In the genomic region with DNA sequence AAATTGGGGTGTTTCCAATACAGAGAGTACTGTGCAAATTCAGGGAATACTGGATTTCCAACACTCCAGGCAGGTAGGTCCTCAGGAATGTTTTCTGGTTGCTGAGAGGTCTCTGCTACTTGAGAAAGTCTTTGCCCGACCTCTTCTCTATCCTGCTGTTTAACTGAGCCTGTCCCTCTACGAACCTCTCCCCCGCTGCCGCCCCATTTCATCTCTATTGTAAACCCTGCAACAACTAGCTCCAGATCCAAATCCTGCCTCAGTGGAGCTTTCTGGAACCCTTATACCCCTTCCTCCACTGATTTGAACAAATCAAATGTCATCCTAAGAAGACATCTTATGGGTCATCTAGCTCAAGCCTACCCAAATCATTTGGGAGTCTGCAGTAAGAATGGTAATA, we compare ENCODE assay signal across 9 cellular contexts. TPM values are rescaled to one million over a fixed set of nuclear protein-coding genes. Genes with fewer than 3 reads are reported as not detected.
A peak's percentile ranks its signal among the peaks of the same experiment; 100 is the strongest.
DNase-seq lines count a peak whose midpoint lies in the region; ATAC-seq, FAIRE-seq and TF ChIP-seq lines count a peak whose summit lies in the region.
"Had no signal": no experiment of that assay in that cellular context is flagged by ENCODE, and none has a peak within 500 bp of the region (broad histone marks: within the 10 kb centered on the region; RNA-seq: fewer than 3 reads in every experiment).

No MANE protein-coding gene starts in this region.

- no peaks in the 10 kb centered on the region for H3K27me3 ChIP-seq in IMR-90 (ENCODE audit: control insufficient read depth, insufficient read depth, low read length)
- no peaks in the 10 kb centered on the region for H3K27me3 ChIP-seq in bronchial epithelial cell (ENCODE audit: control insufficient read depth, insufficient read depth, low read length)
- no peaks in the 10 kb centered on the region for H3K27me3 ChIP-seq in muscle layer of duodenum (ENCODE audit: low read depth, low read length)

- ATAC-seq in IMR-90 (ENCODE audit: low read depth) (no peak), HG02973 (IDR thresholded peaks at IDR 0.05; ENCODE audit: unreplicated experiment) (no peak)

- H3K9me1 ChIP-seq in IMR-90 (ENCODE audit: insufficient read depth, low read length) = peaks cover 16% of the 10 kb centered on the region

- H3K23ac ChIP-seq in IMR-90 (ENCODE audit: low read depth, low read length) = peak overlapping the region; percentile 99; the same call in 1 of the 2 replicates

- H2BK5ac ChIP-seq in IMR-90 (ENCODE audit: low read depth, low read length, poor library complexity, severe bottlenecking) = no peak overlapping the region

- H2AK5ac ChIP-seq in IMR-90 (ENCODE audit: low read depth, low read length) = no peak overlapping the region; the same call in 1 of the 2 replicates

- no peak overlapping the region for H3K56ac ChIP-seq in IMR-90 (ENCODE audit: extremely low read depth, insufficient read depth, low read length)

- peak overlapping the region; percentile 8 to 97; a peak in 2 of 4 replicates for H4K8ac ChIP-seq in IMR-90 (ENCODE audit: low read depth in 2 of 2, low read length in 2 of 2)

- no peaks in the 10 kb centered on the region for H3K9me3 ChIP-seq in IMR-90 (ENCODE audit: control insufficient read depth, insufficient read depth, low read length)
- H3K9me3 ChIP-seq in muscle layer of duodenum (ENCODE audit: control insufficient read depth in 1 of 2, low read length in 2 of 2) = no peaks in the 10 kb centered on the region

- H3K27ac ChIP-seq in IMR-90 (ENCODE audit: insufficient read depth, low read length) (no peak overlapping the region), muscle layer of duodenum (ENCODE audit: low read length) (no peak overlapping the region)

- in situ Hi-C loops in IMR-90 (cut with MboI; ENCODE audit: low sequenced_read_pairs) = no loop called here

- no peak overlapping the region for H2AFZ ChIP-seq in IMR-90 (replicated peaks; ENCODE audit: low read length, poor library complexity)

- no peak for FAIRE-seq in bronchial epithelial cell (lab: Jason Lieb, UNC)
- FAIRE-seq: G401.6 had no signal

- H3K4me3 ChIP-seq in AG04449 (ENCODE audit: low read depth, low read length) (peak overlapping the region; percentile 86), IMR-90 (ENCODE audit: insufficient read depth, low read depth, low read length) (peak overlapping the region; percentile 71; the same call in 1 of the 2 replicates), bronchial epithelial cell (ENCODE audit: low read depth, low read length) (peak overlapping the region; percentile 84), muscle layer of duodenum (ENCODE audit: low read depth in 1 of 2, low read length in 2 of 2) (peak overlapping the region; percentile 87 to 88)

- no peak for DNase-seq in AG04449 (ENCODE audit: low read depth, low spot score)
- no peak for DNase-seq in IMR-90
- DNase-seq in bronchial epithelial cell (ENCODE audit: low read depth) = no peak
- DNase-seq in NCI-H146 (lab: John Stamatoyannopoulos, UW) = no peak
- no peak for DNase-seq in dedifferentiated amniotic fluid mesenchymal stem cell (ENCODE audit: extremely low spot score)
- no peak for DNase-seq in GM19240 (ENCODE audit: insufficient read length, low spot score)

- TF ChIP-seq CTCF in AG04449 (IDR thresholded peaks at IDR 0.05; ENCODE audit: insufficient read depth, low read length, missing control alignments) (no peak), IMR-90 (conservative IDR thresholded peaks at IDR 0.05; ENCODE audit: low read depth, low read length) (no peak), bronchial epithelial cell (IDR thresholded peaks at IDR 0.05; ENCODE audit: insufficient read depth, low read length, severe bottlenecking) (no peak)

- H3K4ac ChIP-seq in IMR-90 (ENCODE audit: low read depth, low read length) = no peak overlapping the region

- intact Hi-C loops in IMR-90 (cut with micrococcal nuclease) = no loop called here

- TF ChIP-seq RAD21 in IMR-90 (IDR thresholded peaks at IDR 0.05; ENCODE audit: low read length) = no peak

- H3K14ac ChIP-seq in IMR-90 (replicated peaks; ENCODE audit: low read depth, low read length) = peak overlapping the region; percentile 100; the same call in 1 of the 2 replicates

- H2BK20ac ChIP-seq in IMR-90 (ENCODE audit: low read depth, low read length) = no peak overlapping the region

- H3K36me3 ChIP-seq in IMR-90 (ENCODE audit: control insufficient read depth, insufficient read depth, low read length) (peaks cover 7% of the 10 kb centered on the region), bronchial epithelial cell (ENCODE audit: control insufficient read depth, insufficient read depth, low read length) (peaks cover 9% of the 10 kb centered on the region), muscle layer of duodenum (ENCODE audit: control insufficient read depth in 1 of 2, insufficient read depth in 2 of 2, low read length in 2 of 2) (peaks cover 10 to 11% of the 10 kb centered on the region in 2 donors)

- H4K91ac ChIP-seq in IMR-90 (ENCODE audit: insufficient read depth, low read depth, low read length) = 0 out of 2 replicates have a peak overlapping the region, but pooled peaks have one; percentile 88

- CTCF ChIA-PET in AG04449 (lab: Yijun Ruan, JAX) = no interaction called here
- CTCF ChIA-PET in IMR-90 (lab: Yijun Ruan, JAX) = interaction anchor here (0.6 kb wide), 1 partner anchor 776 kb away, joined by 3 read pairs; no protein-coding TSS in a partner anchor

- no peak overlapping the region for H2BK120ac ChIP-seq in IMR-90 (ENCODE audit: low read depth, low read length)

- 100% methylated on average over 3 of the region's 4 CpGs; no CpG with 5 or more reads in 1 of the 2 experiments for WGBS in IMR-90 (ENCODE audit: extremely low coverage in 2 of 2, insufficient read length in 1 of 2), 2 experiments

- H3K4me2 ChIP-seq in IMR-90 (ENCODE audit: low read depth, low read length) = peak overlapping the region; percentile 84

- peaks cover 41% of the 10 kb centered on the region for H4K20me1 ChIP-seq in IMR-90 (ENCODE audit: insufficient read depth, low read length)

- H2AK9ac ChIP-seq in IMR-90 (replicated peaks; ENCODE audit: low read depth, low read length, poor library complexity) = no peak overlapping the region

- no peaks in the 10 kb centered on the region for H3K4me1 ChIP-seq in IMR-90 (ENCODE audit: control insufficient read depth, insufficient read depth, low read length)
- peaks cover 0 to 23% of the 10 kb centered on the region in 2 donors for H3K4me1 ChIP-seq in muscle layer of duodenum (ENCODE audit: control insufficient read depth in 1 of 2, insufficient read depth in 2 of 2, low read length in 2 of 2)

- no peak overlapping the region for H3K18ac ChIP-seq in IMR-90 (ENCODE audit: low read depth, low read length)

- no peak for TF ChIP-seq POLR2A in IMR-90 (IDR thresholded peaks at IDR 0.05; ENCODE audit: low read depth, low read length)

- H3K9ac ChIP-seq in IMR-90 (ENCODE audit: low read depth, low read length) = peak overlapping the region; percentile 70; the same call in 1 of the 2 replicates

- BruUV-seq in IMR-90 (replicated peaks; lab: Mats Ljungman, UMichigan) = no TSS peak

- no peak overlapping the region for H2BK15ac ChIP-seq in IMR-90 (ENCODE audit: low read depth, low read length)

- POLR2A ChIA-PET in AG04449 (lab: Yijun Ruan, JAX) = interaction anchor here (0.9 kb wide), 1 partner anchor 10 kb away, joined by 3 read pairs; no protein-coding TSS in a partner anchor
- POLR2A ChIA-PET in IMR-90 (lab: Charles Lee; ENCODE audit: unreplicated experiment) = no interaction called here

- H3K79me1 ChIP-seq in IMR-90 (ENCODE audit: low read depth in 1 of 2, low read length in 2 of 2) = peaks cover 28 to 76% of the 10 kb centered on the region in 2 experiments

- dilution Hi-C loops in IMR-90 (cut with HindIII; ENCODE audit: low sequenced_read_pairs, unreplicated experiment) = no loop called here

- no peak overlapping the region for H4K5ac ChIP-seq in IMR-90 (ENCODE audit: low read depth, low read length)

TF ChIP-seq in IMR-90, 13 proteins besides CTCF, POLR2A, EP300 and RAD21 (continues in another document):
- TF ChIP-seq RFX5 (IDR thresholded peaks at IDR 0.05; ENCODE audit: low read depth, low read length) (no peak), MXI1 (IDR thresholded peaks at IDR 0.05; ENCODE audit: borderline replicate concordance, low read depth, low read length) (no peak), CEBPB (IDR thresholded peaks at IDR 0.05; ENCODE audit: low read depth, low read length) (no peak), BHLHE40 (IDR thresholded peaks at IDR 0.05; ENCODE audit: low read depth, low read length) (no peak)
- TF ChIP-seq, protein P1, sequence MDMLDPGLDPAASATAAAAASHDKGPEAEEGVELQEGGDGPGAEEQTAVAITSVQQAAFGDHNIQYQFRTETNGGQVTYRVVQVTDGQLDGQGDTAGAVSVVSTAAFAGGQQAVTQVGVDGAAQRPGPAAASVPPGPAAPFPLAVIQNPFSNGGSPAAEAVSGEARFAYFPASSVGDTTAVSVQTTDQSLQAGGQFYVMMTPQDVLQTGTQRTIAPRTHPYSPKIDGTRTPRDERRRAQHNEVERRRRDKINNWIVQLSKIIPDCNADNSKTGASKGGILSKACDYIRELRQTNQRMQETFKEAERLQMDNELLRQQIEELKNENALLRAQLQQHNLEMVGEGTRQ (IDR thresholded peaks at IDR 0.05; ENCODE audit: low read depth, low read length) = no peak

RNA-seq across cellular contexts. Expression of a gene that starts 1.3 kb away (rescaled TPM):
- 105 and 149 TPM in 2 replicates for total RNA-seq in IMR-90 (2012; rRNA removed)
- polyA plus RNA-seq in IMR-90 (2012; rRNA removed) = 44.0 and 52.1 TPM in 2 replicates
- polyA plus RNA-seq in IMR-90 (2012; cell fraction: cytosol; rRNA removed) = 18.7 and 36.1 TPM in 2 replicates
- 28.5 and 89.1 TPM in 2 replicates for polyA plus RNA-seq in IMR-90 (2012; cell fraction: nucleus; rRNA removed; ENCODE audit: low replicate concordance)
- 45.3 and 89.0 TPM in 2 replicates for total RNA-seq in bronchial epithelial cell

RNA-seq across cellular contexts. Expression of a gene that starts 1.4 kb away (rescaled TPM):
- total RNA-seq in IMR-90 (2012; rRNA removed) (2.7 and 2.8 TPM in 2 replicates), bronchial epithelial cell (1.1 and 1.5 TPM in 2 replicates)
- polyA plus RNA-seq in IMR-90 (2012; rRNA removed) = 2.4 and 2.9 TPM in 2 replicates
- 0.70 and 0.74 TPM in 2 replicates for polyA plus RNA-seq in IMR-90 (2012; cell fraction: cytosol; rRNA removed)
- 1.3 and 6.0 TPM in 2 replicates for polyA plus RNA-seq in IMR-90 (2012; cell fraction: nucleus; rRNA removed; ENCODE audit: low replicate concordance)

RNA-seq across cellular contexts. Expression of a gene that starts 12.3 kb away (rescaled TPM):
- total RNA-seq in IMR-90 (2012; rRNA removed) = not detected in 2 replicates
- not detected in 2 replicates for polyA plus RNA-seq in IMR-90 (2012; rRNA removed)
- polyA plus RNA-seq in IMR-90 (2012; cell fraction: cytosol; rRNA removed) = not detected in 2 replicates
- polyA plus RNA-seq in IMR-90 (2012; cell fraction: nucleus; rRNA removed; ENCODE audit: low replicate concordance) = not detected in 2 replicates
- not detected in 2 replicates for total RNA-seq in bronchial epithelial cell

RNA-seq across cellular contexts. Expression of a gene that starts 25.8 kb away (rescaled TPM):
- total RNA-seq in IMR-90 (2012; rRNA removed) (not detected in 2 replicates), bronchial epithelial cell (not detected in 2 replicates)
- not detected in 2 replicates for polyA plus RNA-seq in IMR-90 (2012; rRNA removed)
- polyA plus RNA-seq in IMR-90 (2012; cell fraction: cytosol; rRNA removed) = not detected in 2 replicates
- polyA plus RNA-seq in IMR-90 (2012; cell fraction: nucleus; rRNA removed; ENCODE audit: low replicate concordance) = not detected in 2 replicates

RNA-seq across cellular contexts. Expression of a gene that starts 31.6 kb away (rescaled TPM):
- total RNA-seq in IMR-90 (2012; rRNA removed) = not detected in 2 replicates
- not detected in 2 replicates for polyA plus RNA-seq in IMR-90 (2012; rRNA removed)
- not detected in 2 replicates for polyA plus RNA-seq in IMR-90 (2012; cell fraction: cytosol; rRNA removed)
- polyA plus RNA-seq in IMR-90 (2012; cell fraction: nucleus; rRNA removed; ENCODE audit: low replicate concordance) = not detected in 2 replicates
- not detected in 2 replicates for total RNA-seq in bronchial epithelial cell
